ENCODE assay signal across 8 cellular contexts in the genomic region with DNA sequence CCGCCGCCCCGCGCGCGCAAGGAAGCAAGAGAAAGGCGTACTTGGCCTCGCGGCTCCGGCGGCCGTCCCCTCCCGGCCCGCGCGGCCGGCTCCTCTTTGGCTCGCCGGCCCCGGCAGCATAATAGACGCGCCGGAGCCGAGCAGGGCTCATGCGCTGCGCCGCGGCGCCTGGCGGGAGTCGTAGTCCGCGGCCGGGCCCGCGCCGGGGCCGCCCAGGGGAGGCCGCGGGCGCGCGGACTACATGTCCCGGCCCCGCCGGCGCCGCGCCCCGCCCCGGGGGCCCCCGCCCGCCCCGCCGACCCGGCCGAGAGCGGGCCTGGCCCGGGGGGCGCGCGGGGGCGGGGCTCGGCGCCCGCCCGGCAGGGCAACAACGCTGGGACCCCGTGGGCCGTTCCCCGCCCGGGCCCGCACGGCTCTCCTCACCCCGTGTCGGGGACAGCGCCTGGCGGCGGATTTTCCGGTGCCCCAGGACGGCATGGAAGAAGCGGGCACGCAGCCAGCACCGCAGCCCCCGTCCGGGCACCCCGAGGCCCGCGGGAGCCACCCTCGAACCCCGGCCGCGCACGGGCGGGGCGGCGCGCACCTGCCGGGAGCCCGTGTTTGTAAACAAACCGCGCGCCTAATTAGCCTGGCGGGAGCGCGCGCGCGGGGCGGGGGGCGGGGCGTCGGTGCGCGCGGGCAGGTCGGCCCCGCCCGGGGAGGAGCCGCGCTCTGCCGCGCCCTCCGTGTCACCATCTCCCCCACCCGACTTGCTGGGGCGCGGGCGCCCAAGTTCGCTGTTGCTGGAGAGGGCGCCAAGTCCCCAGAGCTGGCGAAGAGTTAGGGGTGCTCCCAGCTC. TPM values are rescaled to one million over a fixed set of nuclear protein-coding genes. Genes with fewer than 3 reads are reported as not detected.
DNase-seq lines count a peak whose midpoint lies in the region; ATAC-seq and TF ChIP-seq lines count a peak whose summit lies in the region.

A gene (minus strand): TSS at position 123 of the 838 bp plus-strand sequence. CDS start 14,549 bp downstream, outside the sequence.

- TF ChIP-seq CTCF in AG09309 (IDR thresholded peaks at IDR 0.05; ENCODE audit: control insufficient read depth, insufficient read depth, low read depth, low read length, missing control alignments), result no peak

- DNase-seq in AG09309 (ENCODE audit: low read depth) (peak; percentile 34), NCI-H226 (peak; percentile 88), cerebellum (ENCODE audit: low spot score) (peak; percentile 95), kidney tubule cell (ENCODE audit: low spot score) (peak; percentile 94)
- peak; percentile 79 for DNase-seq in activated CD4-positive, CD25-positive, alpha-beta regulatory T cell treated with anti-CD3 and anti-CD28 coated beads, Interleukin-2, amount 50 U/mL, for 72 hours
- DNase-seq in stimulated activated CD4-positive, alpha-beta T cell treated with anti-CD3 and anti-CD28 coated beads, Interleukin-1b, Interleukin-23, amount 100 ng/mL, for 1 hour (ENCODE audit: low read depth in 2 of 2), result peak; percentile 58 to 59

- H3K4me3 ChIP-seq in AG09309 (ENCODE audit: control insufficient read depth, low read depth, low read length), result peak within 1 kb of the TSS; percentile 66

- ATAC-seq in GM18907 (IDR thresholded peaks at IDR 0.05; ENCODE audit: unreplicated experiment), result peak; percentile 75
- ATAC-seq in HG03159 (IDR thresholded peaks at IDR 0.05; ENCODE audit: unreplicated experiment), result peak; percentile 69

RNA-seq across cellular contexts. Expression of the gene that starts here (rescaled TPM):
- 20.1 TPM for total RNA-seq in cerebellum

Comparison
In these comparisons a context has a peak if more than half of its experiments do, and no peak if none do; other contexts are left out.
1. Peak in every context shown above with its lines: DNase-seq, ATAC-seq and H3K4me3 ChIP-seq.
2. DNase-seq: peak in every context shown above with its lines; median percentile 95 in cerebellum; 94 in kidney tubule cell; 88 in NCI-H226; 79 in activated CD4-positive, CD25-positive, alpha-beta regulatory T cell treated with anti-CD3 and anti-CD28 coated beads, Interleukin-2, amount 50 U/mL, for 72 hours; 58 in stimulated activated CD4-positive, alpha-beta T cell treated with anti-CD3 and anti-CD28 coated beads, Interleukin-1b, Interleukin-23, amount 100 ng/mL, for 1 hour; 34 in AG09309.